In the genomic region with DNA sequence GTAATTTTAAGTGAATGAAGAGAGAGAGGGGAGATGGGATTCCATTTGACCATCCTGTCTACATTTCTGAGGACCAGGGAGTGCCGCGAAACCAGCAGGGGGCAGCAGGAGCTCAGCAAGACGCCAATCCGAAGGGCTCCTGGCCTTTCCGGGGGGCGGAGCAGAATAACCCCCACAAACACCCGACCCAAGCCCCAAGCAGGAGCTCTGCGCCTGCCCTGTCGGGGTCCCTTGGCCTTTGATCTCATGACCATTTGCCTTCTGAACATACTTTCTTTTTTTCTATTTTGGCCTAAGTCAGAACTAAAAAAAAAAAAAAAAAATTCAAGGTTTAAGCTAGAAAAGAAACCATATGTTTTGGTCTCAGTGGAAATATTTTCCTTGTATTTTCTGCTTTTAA, we compare ENCODE assay signal across 9 cellular contexts. TPM values are rescaled to one million over a fixed set of nuclear protein-coding genes. Genes with fewer than 3 reads are reported as not detected.
A peak's percentile ranks its signal among the peaks of the same experiment; 100 is the strongest.
DNase-seq lines count a peak whose midpoint lies in the region; ATAC-seq, FAIRE-seq and TF ChIP-seq lines count a peak whose summit lies in the region.
"Had no signal": no experiment of that assay in that cellular context is flagged by ENCODE, and none has a peak within 500 bp of the region (broad histone marks: within the 10 kb centered on the region; RNA-seq: fewer than 3 reads in every experiment).

No MANE protein-coding gene starts in this region.

- no peaks in the 10 kb centered on the region for H3K27me3 ChIP-seq in keratinocyte (ENCODE audit: control insufficient read depth, extremely low read depth, insufficient read depth, low read length)

- peaks cover 2% of the 10 kb centered on the region for H3K27me3 Mint-ChIP-seq in activated B cell treated with CpG ODN at 0.5 μM for 24 hours

- intact Hi-C loops in activated B cell treated with CpG ODN at 0.5 μM for 24 hours (cut with micrococcal nuclease) = loop anchor here (1.0 to 5.0 kb wide), 6 partner anchors 53 to 369 kb away; partner anchors contain the start of genes IFT46 and MPZL2

- peak; percentile 90 for ATAC-seq in activated B cell treated with CpG ODN at 0.5 μM for 24 hours (ENCODE audit: low read depth)
- ATAC-seq in GM18870 (IDR thresholded peaks at IDR 0.05; ENCODE audit: unreplicated experiment) = no peak

- H3K27ac ChIP-seq in keratinocyte (ENCODE audit: control insufficient read depth, insufficient read depth, low read length) = no peak overlapping the region

- TF ChIP-seq CTCF in activated B cell treated with CpG ODN at 0.5 μM for 24 hours (IDR thresholded peaks at IDR 0.05) (peak; percentile 65), keratinocyte (optimal IDR thresholded peaks at IDR 0.05 in 1 of 3, IDR thresholded peaks at IDR 0.05 in 1 of 3, conservative IDR thresholded peaks at IDR 0.05 in 1 of 3; ENCODE audit: extremely low read depth in 1 of 3, insufficient read depth in 2 of 3, low read length in 3 of 3) (peak; percentile 84 to 98 (median 95))

- CTCF ChIA-PET in activated B cell treated with CpG ODN at 0.5 μM for 24 hours (lab: Charles Lee) = interaction anchor here (0.6 to 3.3 kb wide), 50 partner anchors 10 to 317 kb away, joined by 3 to 54 read pairs (median 4); partner anchors contain the start of genes ATP5MG, CD3D, CD3G and JAML

- peaks cover 21% of the 10 kb centered on the region for H3K4me1 ChIP-seq in keratinocyte (ENCODE audit: control insufficient read depth, extremely low read depth, insufficient read depth, low read length)

- dilution Hi-C loops in keratinocyte (cut with MboI; ENCODE audit: extremely low pct_ligation_motif_present, low sequenced_read_pairs) = no loop called here

- FAIRE-seq in keratinocyte (lab: Jason Lieb, UNC) = no peak
- FAIRE-seq: A204.1 had no signal

- H3K9me1 ChIP-seq in keratinocyte (ENCODE audit: control insufficient read depth, extremely low read depth, insufficient read depth, low read length) = no peaks in the 10 kb centered on the region

- no peaks in the 10 kb centered on the region for H3K36me3 ChIP-seq in keratinocyte (ENCODE audit: control insufficient read depth in 2 of 2, extremely low read depth in 1 of 2, insufficient read depth in 2 of 2, low read length in 2 of 2)

- H3K79me2 ChIP-seq in keratinocyte (ENCODE audit: control insufficient read depth, insufficient read depth, low read length) = no peaks in the 10 kb centered on the region

- peak overlapping the region; percentile 21 for H3K4me3 Mint-ChIP-seq in activated B cell treated with CpG ODN at 0.5 μM for 24 hours

- POLR2A ChIA-PET in activated B cell treated with CpG ODN at 0.5 μM for 24 hours (lab: Charles Lee) = interaction anchor here (0.6 to 1.1 kb wide), 7 partner anchors 13 to 120 kb away, joined by 3 to 6 read pairs (median 3); partner anchors contain the start of gene MPZL3

- no peaks in the 10 kb centered on the region for H3K36me3 Mint-ChIP-seq in activated B cell treated with CpG ODN at 0.5 μM for 24 hours (ENCODE audit: low read depth)

- in situ Hi-C loops in T47D (cut with HindIII; ENCODE audit: low pct_unique_long_range_greater_than_20kb, low sequenced_read_pairs) = no loop called here

- DNase-seq in DMS 273 (lab: John Stamatoyannopoulos, UW; ENCODE audit: unreplicated experiment) (peak; percentile 69), DMS 273 treated with DMSO at 0.1 percent for 48 hours (lab: John Stamatoyannopoulos, UW) (no peak), NCI-H2081 (lab: John Stamatoyannopoulos, UW) (peak; percentile 69 to 77), activated B cell treated with CpG ODN at 0.5 μM for 24 hours (peak; percentile 70), T47D (ENCODE audit: low read depth in 1 of 2, low spot score in 1 of 2) (peak; percentile 58 to 69), keratinocyte (ENCODE audit: low read depth, low spot score) (no peak)
- DNase-seq in stimulated activated CD4-positive, alpha-beta T cell treated with anti-CD3 and anti-CD28 coated beads, Interleukin-1b, Interleukin-23, amount 100 ng/mL, for 24 hours (ENCODE audit: low read depth in 4 of 4, low spot score in 1 of 4) = peak; percentile 73 to 80 (median 78)

- no peak overlapping the region for H3K4me3 ChIP-seq in keratinocyte (ENCODE audit: control insufficient read depth in 2 of 3, extremely low read depth in 1 of 3, insufficient read depth in 2 of 3, low read depth in 1 of 3, low read length in 3 of 3)

- H3K4me1 Mint-ChIP-seq in activated B cell treated with CpG ODN at 0.5 μM for 24 hours = peaks cover 2% of the 10 kb centered on the region

- peak overlapping the region; percentile 68 for H3K4me2 ChIP-seq in keratinocyte (ENCODE audit: control insufficient read depth, extremely low read depth, insufficient read depth, low read depth, low read length)

- no peaks in the 10 kb centered on the region for H3K9me3 ChIP-seq in keratinocyte (ENCODE audit: control insufficient read depth, low read depth, low read length)

- H3K9ac ChIP-seq in keratinocyte (ENCODE audit: control insufficient read depth, extremely low read depth, insufficient read depth, low read length) = no peak overlapping the region

- no peaks in the 10 kb centered on the region for H3K9me3 Mint-ChIP-seq in activated B cell treated with CpG ODN at 0.5 μM for 24 hours

- H2AFZ ChIP-seq in keratinocyte (ENCODE audit: control insufficient read depth, low read length) = peak overlapping the region; percentile 34

- no peak overlapping the region for H3K27ac Mint-ChIP-seq in activated B cell treated with CpG ODN at 0.5 μM for 24 hours

- H4K20me1 ChIP-seq in keratinocyte (ENCODE audit: control insufficient read depth, extremely low read depth, insufficient read depth, low read length) = no peaks in the 10 kb centered on the region

RNA-seq across cellular contexts. Expression of gene SCN2B, which starts 21.9 kb away (rescaled TPM):
- total RNA-seq in activated B cell treated with CpG ODN at 0.5 μM for 24 hours = not detected in 2 replicates
- polyA plus RNA-seq in keratinocyte = 0.48 to 0.59 TPM (median 0.56 TPM) in 3 replicates
- polyA plus RNA-seq in keratinocyte (2011; ENCODE audit: low read depth) = not detected
- 0.18 and 0.22 TPM in 2 replicates for polyA plus RNA-seq in keratinocyte (2011; cell fraction: cytosol; rRNA removed)
- polyA plus RNA-seq in keratinocyte (2011; cell fraction: nucleus; rRNA removed) = 0.89 and 1.1 TPM in 2 replicates
- polyA plus RNA-seq in keratinocyte (2012; ENCODE audit: low replicate concordance) = 0.27 and 0.46 TPM in 2 replicates
- 0.66 to 1.3 TPM (median 0.89 TPM) in 3 replicates for polyA minus RNA-seq in keratinocyte
- not detected for polyA minus RNA-seq in keratinocyte (2011; cell fraction: cytosol; rRNA and poly(A)+ RNA removed)
- 0.95 and 1.8 TPM in 2 replicates for polyA minus RNA-seq in keratinocyte (2011; cell fraction: nucleus; rRNA and poly(A)+ RNA removed)

RNA-seq across cellular contexts. Expression of gene JAML, which starts 26.4 kb away (rescaled TPM):
- total RNA-seq in activated B cell treated with CpG ODN at 0.5 μM for 24 hours = 1.2 and 1.5 TPM in 2 replicates
- 0.01 TPM in 1 of 3 replicates, not detected in the others for polyA plus RNA-seq in keratinocyte
- polyA plus RNA-seq in keratinocyte (2011; ENCODE audit: low read depth) = 0.35 TPM
- polyA plus RNA-seq in keratinocyte (2011; cell fraction: cytosol; rRNA removed) = not detected in 2 replicates
- polyA plus RNA-seq in keratinocyte (2011; cell fraction: nucleus; rRNA removed) = 0.13 TPM in 1 of 2 replicates, not detected in the other
- 0.16 TPM in 1 of 2 replicates, not detected in the other for polyA plus RNA-seq in keratinocyte (2012; ENCODE audit: low replicate concordance)
- not detected in 3 replicates for polyA minus RNA-seq in keratinocyte
- not detected for polyA minus RNA-seq in keratinocyte (2011; cell fraction: cytosol; rRNA and poly(A)+ RNA removed)
- not detected in 2 replicates for polyA minus RNA-seq in keratinocyte (2011; cell fraction: nucleus; rRNA and poly(A)+ RNA removed)

RNA-seq across cellular contexts. Expression of gene SCN4B, which starts 45.7 kb away (rescaled TPM):
- total RNA-seq in activated B cell treated with CpG ODN at 0.5 μM for 24 hours = not detected in 2 replicates
- 6.3 to 10.8 TPM (median 7.7 TPM) in 3 replicates for polyA plus RNA-seq in keratinocyte
- polyA plus RNA-seq in keratinocyte (2011; ENCODE audit: low read depth) = 3.9 TPM
- 4.1 and 4.9 TPM in 2 replicates for polyA plus RNA-seq in keratinocyte (2011; cell fraction: cytosol; rRNA removed)
- 14.6 and 22.7 TPM in 2 replicates for polyA plus RNA-seq in keratinocyte (2011; cell fraction: nucleus; rRNA removed)
- polyA plus RNA-seq in keratinocyte (2012; ENCODE audit: low replicate concordance) = 5.3 and 15.1 TPM in 2 replicates
- polyA minus RNA-seq in keratinocyte = 7.0 to 9.4 TPM (median 7.7 TPM) in 3 replicates
- polyA minus RNA-seq in keratinocyte (2011; cell fraction: cytosol; rRNA and poly(A)+ RNA removed) = 7.7 TPM
- 7.9 and 15.6 TPM in 2 replicates for polyA minus RNA-seq in keratinocyte (2011; cell fraction: nucleus; rRNA and poly(A)+ RNA removed)

RNA-seq across cellular contexts. Expression of gene MPZL3, which starts 53.8 kb away (rescaled TPM):
- 2.9 and 3.7 TPM in 2 replicates for total RNA-seq in activated B cell treated with CpG ODN at 0.5 μM for 24 hours
- polyA plus RNA-seq in keratinocyte = 6.3 to 7.9 TPM (median 6.5 TPM) in 3 replicates
- polyA plus RNA-seq in keratinocyte (2011; ENCODE audit: low read depth) = 24.1 TPM
- 3.1 and 6.0 TPM in 2 replicates for polyA plus RNA-seq in keratinocyte (2011; cell fraction: cytosol; rRNA removed)
- polyA plus RNA-seq in keratinocyte (2011; cell fraction: nucleus; rRNA removed) = 9.7 and 13.9 TPM in 2 replicates
- polyA plus RNA-seq in keratinocyte (2012; ENCODE audit: low replicate concordance) = 6.6 and 40.8 TPM in 2 replicates
- 7.3 to 24.1 TPM (median 20.5 TPM) in 3 replicates for polyA minus RNA-seq in keratinocyte
- 5.9 TPM for polyA minus RNA-seq in keratinocyte (2011; cell fraction: cytosol; rRNA and poly(A)+ RNA removed)
- polyA minus RNA-seq in keratinocyte (2011; cell fraction: nucleus; rRNA and poly(A)+ RNA removed) = 16.0 and 23.6 TPM in 2 replicates

Comparison
In these comparisons a context has a peak if more than half of its experiments do, and no peak if none do; other contexts are left out.
1. DNase-seq: peak in DMS 273 (single experiment), NCI-H2081 (2 of 2), activated B cell treated with CpG ODN at 0.5 μM for 24 hours (single experiment), T47D (2 of 2) and stimulated activated CD4-positive, alpha-beta T cell treated with anti-CD3 and anti-CD28 coated beads, Interleukin-1b, Interleukin-23, amount 100 ng/mL, for 24 hours (4 of 4); none in DMS 273 treated with DMSO at 0.1 percent for 48 hours (single experiment) and keratinocyte (single experiment).